ENCODE assay signal across 18 cellular contexts in the genomic region with DNA sequence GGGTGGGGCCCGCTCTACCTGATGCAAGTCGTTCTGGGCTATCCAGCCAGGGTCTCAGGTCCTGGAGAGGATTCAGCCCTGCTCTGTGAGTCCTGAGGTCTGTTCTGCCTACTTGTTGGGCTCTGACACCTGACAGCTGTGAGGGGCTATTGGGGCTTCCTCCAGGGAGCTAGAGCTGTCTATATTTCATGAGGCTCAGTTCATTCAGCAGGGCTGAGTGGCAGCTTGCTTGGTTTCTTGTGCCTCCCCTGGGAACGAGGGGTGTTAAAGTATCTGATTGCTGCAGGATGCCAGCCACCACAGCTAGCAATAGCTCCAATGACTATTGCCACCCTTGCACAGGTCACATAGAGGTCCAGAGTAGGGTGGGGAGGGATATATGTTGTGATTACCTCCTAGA. TPM values are rescaled to one million over a fixed set of nuclear protein-coding genes. Genes with fewer than 3 reads are reported as not detected.
DNase-seq lines count a peak whose midpoint lies in the region; TF ChIP-seq lines count a peak whose summit lies in the region.
"Had no signal": no experiment of that assay in that cellular context is flagged by ENCODE, and none has a peak within 500 bp of the region (broad histone marks: within the 10 kb centered on the region; RNA-seq: fewer than 3 reads in every experiment).

No MANE protein-coding gene starts in this region.

- H3K4me2 ChIP-seq in BLaER1 (peak overlapping the region; percentile 74), osteoblast (ENCODE audit: insufficient read depth, low read length) (no peak overlapping the region), neural progenitor cell (no peak overlapping the region)
- H3K4me2 ChIP-seq: GM23338 had no signal

- H3K4me3 ChIP-seq in BLaER1 (no peak overlapping the region), osteoblast (ENCODE audit: insufficient read depth, low read length) (no peak overlapping the region), neural progenitor cell (no peak overlapping the region)
- H3K4me3 ChIP-seq: GM23338 had no signal

- H3K27me3 ChIP-seq in BLaER1, result no peaks in the 10 kb centered on the region
- H3K27me3 ChIP-seq in osteoblast (ENCODE audit: insufficient read depth, low read length), result no peaks in the 10 kb centered on the region
- H3K27me3 ChIP-seq in neural progenitor cell, result no peaks in the 10 kb centered on the region

- H3K9me3 Mint-ChIP-seq in neural progenitor cell, result no peaks in the 10 kb centered on the region
- H3K9me3 Mint-ChIP-seq: CD14-positive monocyte; CD8-positive, alpha-beta T cell; GM23338 had no signal

- H3K4me1 ChIP-seq in BLaER1 (peaks cover 69% of the 10 kb centered on the region), osteoblast (ENCODE audit: insufficient read depth, low read length) (peaks cover 13% of the 10 kb centered on the region), neural progenitor cell (peaks cover 15% of the 10 kb centered on the region)

- H3K27ac ChIP-seq in BLaER1, result peak overlapping the region; percentile 37; the same call in 1 of the 2 replicates
- H3K27ac ChIP-seq in osteoblast (ENCODE audit: low read depth, low read length), result no peak overlapping the region
- H3K27ac ChIP-seq in neural progenitor cell, result no peak overlapping the region

- DNase-seq in NAMALWA (ENCODE audit: low spot score) (peak; percentile 3), NCI-H2107 treated with DMSO at 0.1 percent for 48 hours (lab: John Stamatoyannopoulos, UW; ENCODE audit: unreplicated experiment) (peak; percentile 11), islet precursor cell (peak; percentile 36), osteoblast (ENCODE audit: insufficient read length, low spot score, missing footprints) (no peak), neural progenitor cell (ENCODE audit: low spot score) (no peak), A172 (ENCODE audit: low spot score) (no peak)
- DNase-seq: 8988T; ACHN; CD8-positive, alpha-beta T cell; COR-L47; DMS153; DMS79 treated with DMSO at 0.1 percent for 48 hours; EL; H7 had no signal

- H3F3A ChIP-seq in neural progenitor cell (ENCODE audit: low read depth), result no peaks in the 10 kb centered on the region

- H3K4me3 Mint-ChIP-seq in neural progenitor cell, result no peak overlapping the region
- H3K4me3 Mint-ChIP-seq: B cell; CD14-positive monocyte; CD8-positive, alpha-beta T cell; GM23338 had no signal

- H3K27me3 Mint-ChIP-seq in neural progenitor cell (ENCODE audit: insufficient read depth, low read depth), result no peaks in the 10 kb centered on the region
- H3K27me3 Mint-ChIP-seq: B cell had no signal

- no peaks in the 10 kb centered on the region for H3K79me2 ChIP-seq in osteoblast (ENCODE audit: insufficient read depth, low read length)
- no peaks in the 10 kb centered on the region for H3K79me2 ChIP-seq in neural progenitor cell (ENCODE audit: low read depth)

- H3K36me3 Mint-ChIP-seq in neural progenitor cell, result no peaks in the 10 kb centered on the region
- H3K36me3 Mint-ChIP-seq: CD14-positive monocyte; CD8-positive, alpha-beta T cell had no signal

- H2AFZ ChIP-seq in osteoblast (ENCODE audit: low read length) (no peak overlapping the region), neural progenitor cell (replicated peaks) (no peak overlapping the region)
- H2AFZ ChIP-seq: GM23338 had no signal

- H3K27ac Mint-ChIP-seq in neural progenitor cell, result no peak overlapping the region
- H3K27ac Mint-ChIP-seq: B cell; CD14-positive monocyte; CD8-positive, alpha-beta T cell; GM23338 had no signal

- H4K20me1 ChIP-seq in BLaER1 (no peaks in the 10 kb centered on the region), osteoblast (ENCODE audit: insufficient read depth, low read length) (no peaks in the 10 kb centered on the region), neural progenitor cell (ENCODE audit: low read depth) (no peaks in the 10 kb centered on the region)

- H3K9ac ChIP-seq in BLaER1 (no peak overlapping the region), neural progenitor cell (no peak overlapping the region)

- peaks cover 6% of the 10 kb centered on the region for H3K4me1 Mint-ChIP-seq in neural progenitor cell

- no peaks in the 10 kb centered on the region for H3K9me3 ChIP-seq in BLaER1
- H3K9me3 ChIP-seq in osteoblast (ENCODE audit: low read depth, low read length), result no peaks in the 10 kb centered on the region
- no peaks in the 10 kb centered on the region for H3K9me3 ChIP-seq in neural progenitor cell (ENCODE audit: low read depth)

- no peak for TF ChIP-seq CTCF in osteoblast (IDR thresholded peaks at IDR 0.05; ENCODE audit: extremely low read depth, low read depth, low read length)
- no peak for TF ChIP-seq CTCF in neural progenitor cell (IDR thresholded peaks at IDR 0.05)

- H3K36me3 ChIP-seq in BLaER1 (no peaks in the 10 kb centered on the region), osteoblast (ENCODE audit: insufficient read depth, low read length) (no peaks in the 10 kb centered on the region), neural progenitor cell (no peaks in the 10 kb centered on the region)

RNA-seq across cellular contexts. Expression of a gene that starts 26.7 kb away (rescaled TPM):
- 0.72 and 1.8 TPM in 2 replicates for total RNA-seq in osteoblast
- 0.09 and 0.87 TPM in 2 replicates for total RNA-seq in neural progenitor cell (ENCODE audit: low replicate concordance)
- total RNA-seq in A172 (2014; rRNA removed; shearing (Covaris generic)), result not detected in 2 replicates
- total RNA-seq: CD8-positive, alpha-beta T cell; H7 had no signal

Comparison
In these comparisons a context has a peak if more than half of its experiments do, and no peak if none do; other contexts are left out.
1. DNase-seq: peak in NAMALWA (single experiment), NCI-H2107 treated with DMSO at 0.1 percent for 48 hours (single experiment) and islet precursor cell (single experiment); none in osteoblast (single experiment), neural progenitor cell (single experiment) and A172 (single experiment).